1 cellular context compared by ENCODE assay signal in the genomic region with DNA sequence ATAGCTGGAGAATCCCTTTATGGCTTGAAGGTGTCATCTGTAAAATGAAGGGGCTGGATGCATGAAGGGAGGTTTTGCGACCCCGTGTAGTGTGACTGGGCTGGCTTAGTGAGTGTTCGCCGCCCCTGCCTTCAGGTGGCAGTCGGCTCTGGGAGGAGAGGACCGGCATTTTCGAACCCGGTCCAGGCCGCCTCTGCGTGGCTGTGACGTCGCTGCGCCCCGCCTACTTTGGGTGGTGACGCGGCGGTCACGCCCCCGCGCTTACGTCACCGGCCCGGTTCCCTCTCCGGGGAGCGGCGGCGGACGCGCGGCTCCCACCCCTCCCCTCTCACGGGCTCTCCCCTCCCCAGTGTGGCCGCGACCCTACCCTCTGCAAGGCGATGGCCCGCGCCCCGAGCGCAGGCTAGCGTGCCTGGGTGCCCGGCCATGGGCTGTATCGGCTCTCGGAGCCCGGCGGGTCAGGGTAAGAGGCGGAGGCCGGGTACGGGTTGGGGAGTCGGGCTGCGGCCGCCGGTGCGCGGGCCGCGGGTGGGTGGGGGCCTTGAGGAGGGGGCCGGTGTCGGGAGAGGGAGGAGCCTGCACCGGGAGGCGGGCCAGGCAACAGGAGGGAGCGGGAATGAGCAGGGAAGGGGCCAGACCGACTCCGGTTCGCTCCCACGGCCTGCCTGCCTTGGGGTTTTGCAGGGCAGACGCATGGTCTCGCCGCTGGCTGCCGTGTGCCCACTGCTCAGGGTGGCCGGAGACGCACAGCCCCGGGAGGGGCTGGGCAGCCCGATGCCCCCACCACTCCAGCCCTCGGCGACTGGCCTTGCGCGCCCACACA.
TF ChIP-seq lines count a peak whose summit lies in the region.

No MANE protein-coding gene starts in this region.

TF ChIP-seq in IMR-90, 13 proteins besides CTCF, POLR2A, EP300 and RAD21:
- TF ChIP-seq RCOR1 (IDR thresholded peaks at IDR 0.05; ENCODE audit: insufficient replicate concordance, low read length) (no peak), MXI1 (IDR thresholded peaks at IDR 0.05; ENCODE audit: borderline replicate concordance, low read depth, low read length) (peak; percentile 66; the same call in 1 of the 2 replicates), CEBPB (IDR thresholded peaks at IDR 0.05; ENCODE audit: low read depth, low read length) (peak; percentile 61), FOS (IDR thresholded peaks at IDR 0.05; ENCODE audit: low read depth, low read length) (peak; percentile 28; the same call in 1 of the 2 replicates)
- TF ChIP-seq, protein P1, sequence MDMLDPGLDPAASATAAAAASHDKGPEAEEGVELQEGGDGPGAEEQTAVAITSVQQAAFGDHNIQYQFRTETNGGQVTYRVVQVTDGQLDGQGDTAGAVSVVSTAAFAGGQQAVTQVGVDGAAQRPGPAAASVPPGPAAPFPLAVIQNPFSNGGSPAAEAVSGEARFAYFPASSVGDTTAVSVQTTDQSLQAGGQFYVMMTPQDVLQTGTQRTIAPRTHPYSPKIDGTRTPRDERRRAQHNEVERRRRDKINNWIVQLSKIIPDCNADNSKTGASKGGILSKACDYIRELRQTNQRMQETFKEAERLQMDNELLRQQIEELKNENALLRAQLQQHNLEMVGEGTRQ (IDR thresholded peaks at IDR 0.05; ENCODE audit: low read depth, low read length) = peak; percentile 50; the same call in 1 of the 2 replicates
